1 cellular context compared by ENCODE assay signal in the genomic region with DNA sequence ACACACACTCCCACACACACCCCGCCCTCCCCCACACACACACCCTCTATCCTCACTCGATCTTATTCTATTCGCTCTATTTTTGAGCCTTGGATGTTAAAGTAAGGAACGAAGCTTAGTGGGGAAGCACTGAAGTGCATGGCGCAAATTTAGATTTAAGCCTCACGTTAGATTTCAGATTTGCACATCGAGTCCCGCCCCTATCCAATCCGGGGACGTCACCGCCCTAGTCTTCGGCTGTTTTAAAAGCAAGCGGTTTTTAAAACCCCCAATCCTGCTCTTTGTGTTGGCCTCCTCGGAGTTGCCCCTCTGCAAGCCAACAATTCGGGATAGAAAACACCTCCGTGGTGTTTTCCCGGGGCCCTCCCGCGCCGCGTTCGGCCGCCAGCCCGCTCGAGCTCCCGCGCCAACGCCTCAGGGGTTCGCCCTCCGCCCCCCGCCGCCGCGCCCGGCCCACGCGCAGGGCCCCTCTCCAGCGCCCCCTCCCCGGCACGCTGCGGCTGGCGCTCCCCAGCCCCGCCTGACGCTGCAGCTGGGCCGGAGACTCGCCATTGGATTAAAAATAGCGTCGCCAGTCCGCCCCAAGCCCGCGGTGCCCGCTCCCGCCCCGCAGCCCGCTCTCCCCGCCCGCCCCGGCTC.
TF ChIP-seq lines count a peak whose summit lies in the region.

A gene with protein sequence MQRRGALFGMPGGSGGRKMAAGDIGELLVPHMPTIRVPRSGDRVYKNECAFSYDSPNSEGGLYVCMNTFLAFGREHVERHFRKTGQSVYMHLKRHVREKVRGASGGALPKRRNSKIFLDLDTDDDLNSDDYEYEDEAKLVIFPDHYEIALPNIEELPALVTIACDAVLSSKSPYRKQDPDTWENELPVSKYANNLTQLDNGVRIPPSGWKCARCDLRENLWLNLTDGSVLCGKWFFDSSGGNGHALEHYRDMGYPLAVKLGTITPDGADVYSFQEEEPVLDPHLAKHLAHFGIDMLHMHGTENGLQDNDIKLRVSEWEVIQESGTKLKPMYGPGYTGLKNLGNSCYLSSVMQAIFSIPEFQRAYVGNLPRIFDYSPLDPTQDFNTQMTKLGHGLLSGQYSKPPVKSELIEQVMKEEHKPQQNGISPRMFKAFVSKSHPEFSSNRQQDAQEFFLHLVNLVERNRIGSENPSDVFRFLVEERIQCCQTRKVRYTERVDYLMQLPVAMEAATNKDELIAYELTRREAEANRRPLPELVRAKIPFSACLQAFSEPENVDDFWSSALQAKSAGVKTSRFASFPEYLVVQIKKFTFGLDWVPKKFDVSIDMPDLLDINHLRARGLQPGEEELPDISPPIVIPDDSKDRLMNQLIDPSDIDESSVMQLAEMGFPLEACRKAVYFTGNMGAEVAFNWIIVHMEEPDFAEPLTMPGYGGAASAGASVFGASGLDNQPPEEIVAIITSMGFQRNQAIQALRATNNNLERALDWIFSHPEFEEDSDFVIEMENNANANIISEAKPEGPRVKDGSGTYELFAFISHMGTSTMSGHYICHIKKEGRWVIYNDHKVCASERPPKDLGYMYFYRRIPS (plus strand): TSS at position 574 of the 639 bp plus-strand sequence. CDS start 186 bp downstream, outside the sequence.

TF ChIP-seq in GM12878, 131 proteins besides CTCF, POLR2A, EP300 and RAD21 (continued from another document and continues in another):
- TF ChIP-seq MLLT1 (IDR thresholded peaks at IDR 0.05) (no peak), PRDM15 (CRISPR knock-in tag; IDR thresholded peaks at IDR 0.05) (no peak), POLR2AphosphoS5 (IDR thresholded peaks at IDR 0.05; ENCODE audit: low read length) (peak; percentile 33; the same call in 1 of the 2 replicates), ZBTB40 (IDR thresholded peaks at IDR 0.05; ENCODE audit: borderline replicate concordance) (no peak), CREM (IDR thresholded peaks at IDR 0.05; ENCODE audit: low read depth) (peak; percentile 23; the same call in 1 of the 2 replicates), RUNX3 (IDR thresholded peaks at IDR 0.05; ENCODE audit: low read length) (peak; percentile 33; the same call in 1 of the 2 replicates), ZSCAN29 (IDR thresholded peaks at IDR 0.05) (0 out of 2 replicates have a peak, but pooled peaks have one; percentile 17), IKZF2 (IDR thresholded peaks at IDR 0.05) (peak in 1 of 2 experiments; percentile 18; a peak in 1 of 4 replicates), LARP7 (IDR thresholded peaks at IDR 0.05) (no peak), IKZF1 (conservative IDR thresholded peaks at IDR 0.05) (0 out of 2 replicates have a peak, but pooled peaks have one; percentile 21), ATF2 (IDR thresholded peaks at IDR 0.05; ENCODE audit: low read length) (no peak), ETV6 (conservative IDR thresholded peaks at IDR 0.05 in 1 of 2, IDR thresholded peaks at IDR 0.05 in 1 of 2; ENCODE audit: borderline replicate concordance in 1 of 2, low read depth in 1 of 2) (0 out of 4 replicates have a peak, but pooled peaks of 1 of the 2 experiments have one; percentile 6), BMI1 (IDR thresholded peaks at IDR 0.05; ENCODE audit: borderline replicate concordance) (no peak), SMAD5 (IDR thresholded peaks at IDR 0.05; ENCODE audit: low read depth) (no peak), DPF2 (IDR thresholded peaks at IDR 0.05) (no peak), ESRRA (IDR thresholded peaks at IDR 0.05; ENCODE audit: low read length) (no peak), NR2F1 (conservative IDR thresholded peaks at IDR 0.05) (no peak), HDGF (IDR thresholded peaks at IDR 0.05) (no peak), FOXM1 (IDR thresholded peaks at IDR 0.05; ENCODE audit: low read depth, low read length) (no peak; the same call in 1 of the 2 replicates), CHD2 (IDR thresholded peaks at IDR 0.05; ENCODE audit: borderline replicate concordance, low read depth, low read length) (no peak), RB1 (IDR thresholded peaks at IDR 0.05; ENCODE audit: borderline replicate concordance) (peak; percentile 47; the same call in 1 of the 2 replicates), ZNF217 (IDR thresholded peaks at IDR 0.05) (no peak), RCOR1 (conservative IDR thresholded peaks at IDR 0.05; ENCODE audit: low read depth, low read length) (no peak), ATF7 (IDR thresholded peaks at IDR 0.05; ENCODE audit: low read depth) (0 out of 2 replicates have a peak, but pooled peaks have one; percentile 17), BHLHE40 (IDR thresholded peaks at IDR 0.05; ENCODE audit: borderline replicate concordance in 1 of 2, low read depth in 2 of 2, low read length in 1 of 2) (no peak), NKRF (conservative IDR thresholded peaks at IDR 0.05) (0 out of 2 replicates have a peak, but pooled peaks have one; percentile 7), SIN3A (IDR thresholded peaks at IDR 0.05; ENCODE audit: low read depth, low read length) (no peak), CBX5 (IDR thresholded peaks at IDR 0.05; ENCODE audit: low read depth) (0 out of 2 replicates have a peak, but pooled peaks have one; percentile 7), TBL1XR1 (IDR thresholded peaks at IDR 0.05; ENCODE audit: low read depth, low read length) (no peak), CREB1 (IDR thresholded peaks at IDR 0.05; ENCODE audit: low read depth) (peak; percentile 60), MYC (IDR thresholded peaks at IDR 0.05; ENCODE audit: insufficient read depth, insufficient read length, insufficient replicate concordance, low read length, severe bottlenecking) (no peak), KLF5 (IDR thresholded peaks at IDR 0.05; ENCODE audit: partially characterized antibody) (no peak), IRF4 (IDR thresholded peaks at IDR 0.05; ENCODE audit: low read depth, low read length) (no peak), RELA (IDR thresholded peaks at IDR 0.05; ENCODE audit: borderline replicate concordance, partially characterized antibody) (no peak), TCF7 (IDR thresholded peaks at IDR 0.05; ENCODE audit: borderline replicate concordance) (no peak), NBN (IDR thresholded peaks at IDR 0.05) (0 out of 2 replicates have a peak, but pooled peaks have one; percentile 19), CHD4 (IDR thresholded peaks at IDR 0.05) (no peak), BCL3 (IDR thresholded peaks at IDR 0.05; ENCODE audit: borderline replicate concordance, insufficient read depth, low read depth, low read length, poor library complexity, severe bottlenecking) (peak; percentile 53), POU2F2 (IDR thresholded peaks at IDR 0.05; ENCODE audit: borderline replicate concordance, low read depth, low read length) (0 out of 3 replicates have a peak, but pooled peaks have one; percentile 21)
- TF ChIP-seq, protein P1, sequence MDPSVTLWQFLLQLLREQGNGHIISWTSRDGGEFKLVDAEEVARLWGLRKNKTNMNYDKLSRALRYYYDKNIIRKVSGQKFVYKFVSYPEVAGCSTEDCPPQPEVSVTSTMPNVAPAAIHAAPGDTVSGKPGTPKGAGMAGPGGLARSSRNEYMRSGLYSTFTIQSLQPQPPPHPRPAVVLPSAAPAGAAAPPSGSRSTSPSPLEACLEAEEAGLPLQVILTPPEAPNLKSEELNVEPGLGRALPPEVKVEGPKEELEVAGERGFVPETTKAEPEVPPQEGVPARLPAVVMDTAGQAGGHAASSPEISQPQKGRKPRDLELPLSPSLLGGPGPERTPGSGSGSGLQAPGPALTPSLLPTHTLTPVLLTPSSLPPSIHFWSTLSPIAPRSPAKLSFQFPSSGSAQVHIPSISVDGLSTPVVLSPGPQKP (IDR thresholded peaks at IDR 0.05; ENCODE audit: low read depth, low read length): no peak
